8 cellular contexts compared by ENCODE assay signal in genomic region chr16:81036751-81037350, GRCh38. TPM values are rescaled to one million over a fixed set of nuclear protein-coding genes. Genes with fewer than 3 reads are reported as not detected.
A peak's percentile ranks its signal among the peaks of the same experiment; 100 is the strongest.
DNase-seq lines count a peak whose midpoint lies in the region; ATAC-seq and TF ChIP-seq lines count a peak whose summit lies in the region.

No MANE protein-coding gene starts in this region.

- ATAC-seq in SK-N-SH treated with all-trans-retinoic acid at 6 μM for 48 hours (no peak; the same call in 2 of the 3 replicates), left ventricle myocardium superior (peak; percentile 15), GM21528 (IDR thresholded peaks at IDR 0.05; ENCODE audit: low FRiP score, unreplicated experiment) (no peak)

- no peaks in the 10 kb centered on the region for H3K9me2 ChIP-seq in SK-N-SH

- H3K36me3 ChIP-seq in SK-N-SH (replicated peaks in 1 of 2; ENCODE audit: control insufficient read depth in 1 of 2, insufficient read depth in 2 of 2, low read length in 1 of 2) (peaks cover 0 to 25% of the 10 kb centered on the region in 2 experiments), skeletal muscle satellite cell (ENCODE audit: insufficient read depth, low read length) (peaks cover 6% of the 10 kb centered on the region)

- CTCF ChIA-PET in SK-N-SH (lab: Yijun Ruan, JAX), result interaction anchor here (0.6 to 3.1 kb wide), 11 partner anchors 8 to 701 kb away, joined by 3 to 21 read pairs (median 6); partner anchors contain the start of genes CENPN and CMC2

- 24% methylated on average over 10 of the region's 10 CpGs for WGBS in SK-N-SH (ENCODE audit: low lambda C conversion rate)

- intact Hi-C loops in left ventricle myocardium superior (cut with micrococcal nuclease), result no loop called here

- H3K9me3 ChIP-seq in SK-N-SH (no peaks in the 10 kb centered on the region), skeletal muscle satellite cell (replicated peaks; ENCODE audit: low read length) (no peaks in the 10 kb centered on the region)

- peaks cover 9% of the 10 kb centered on the region; the same call in 1 of the 2 replicates for H4K20me1 ChIP-seq in SK-N-SH (ENCODE audit: insufficient read depth)

- peaks cover 0 to 13% of the 10 kb centered on the region in 2 experiments; a peak in 2 of 4 replicates for H3K4me1 ChIP-seq in SK-N-SH (ENCODE audit: control insufficient read depth in 1 of 2, insufficient read depth in 2 of 2, low read depth in 1 of 2, low read length in 1 of 2)
- H3K4me1 ChIP-seq in skeletal muscle satellite cell (ENCODE audit: control insufficient read depth, insufficient read depth, low read length), result peaks cover 9% of the 10 kb centered on the region

- TF ChIP-seq EP300 in SK-N-SH (IDR thresholded peaks at IDR 0.05; ENCODE audit: borderline replicate concordance in 1 of 2, low read depth in 1 of 2, low read length in 1 of 2), result no peak

- H3K27me3 ChIP-seq in SK-N-SH (ENCODE audit: insufficient read depth) (no peaks in the 10 kb centered on the region), skeletal muscle satellite cell (ENCODE audit: control insufficient read depth, insufficient read depth, low read length) (no peaks in the 10 kb centered on the region)

- H3K9ac ChIP-seq in SK-N-SH (peak overlapping the region; percentile 57), skeletal muscle satellite cell (ENCODE audit: low read depth, low read length) (peak overlapping the region; percentile 89)

- peak overlapping the region; percentile 67 to 86 for H3K4me3 ChIP-seq in SK-N-SH (ENCODE audit: low read depth in 2 of 2, low read length in 1 of 2)
- peak overlapping the region; percentile 95 for H3K4me3 ChIP-seq in skeletal muscle satellite cell (ENCODE audit: low read length)

- H3F3A ChIP-seq in SK-N-SH (replicated peaks; ENCODE audit: insufficient read depth), result no peaks in the 10 kb centered on the region

- H3K4me2 ChIP-seq in SK-N-SH (peak overlapping the region; percentile 89), skeletal muscle satellite cell (ENCODE audit: low read length) (peak overlapping the region; percentile 96)

- TF ChIP-seq CTCF in SK-N-SH (IDR thresholded peaks at IDR 0.05) (no peak), VCaP (conservative IDR thresholded peaks at IDR 0.05) (no peak)

- POLR2A ChIA-PET in SK-N-SH (lab: Yijun Ruan, JAX), result interaction anchor here (1.1 kb wide), 1 partner anchor 30 kb away, joined by 3 read pairs; the partner anchor contains the start of gene CENPN

- H3K79me2 ChIP-seq in SK-N-SH (ENCODE audit: insufficient read depth), result peaks cover 50% of the 10 kb centered on the region

- peak overlapping the region; percentile 44; the same call in 1 of the 2 replicates for H2AFZ ChIP-seq in SK-N-SH (ENCODE audit: low read depth)

- H3K27ac ChIP-seq in SK-N-SH (ENCODE audit: low read depth in 2 of 2, low read length in 1 of 2), result peak overlapping the region in 1 of 2 experiments; percentile 65; a peak in 2 of 4 replicates
- peak overlapping the region; percentile 78 for H3K27ac ChIP-seq in VCaP

- TF ChIP-seq RAD21 in SK-N-SH (IDR thresholded peaks at IDR 0.05; ENCODE audit: low read length), result no peak

- DNase-seq in SK-N-SH, result peak; percentile 25
- DNase-seq in left ventricle myocardium superior, result no peak
- DNase-seq in superior temporal gyrus (ENCODE audit: extremely low spot score), result no peak
- no peak for DNase-seq in stimulated activated CD4-positive, alpha-beta T cell treated with anti-CD3 and anti-CD28 coated beads, Interleukin-12 subunit alpha, Interleukin-12 subunit beta, amount 100 ng/mL, for 4 hours

TF ChIP-seq in SK-N-SH, 30 proteins besides CTCF, POLR2A, EP300 and RAD21 (continues in another document):
- TF ChIP-seq REST (IDR thresholded peaks at IDR 0.05; ENCODE audit: low read depth, low read length), result no peak
- no peak for TF ChIP-seq RFX5 (IDR thresholded peaks at IDR 0.05; ENCODE audit: low read length)
- no peak for TF ChIP-seq GATA2 (CRISPR knock-in tag; IDR thresholded peaks at IDR 0.05)
- TF ChIP-seq GABPA (IDR thresholded peaks at IDR 0.05; ENCODE audit: low read depth), result no peak
- no peak for TF ChIP-seq TCF12 (IDR thresholded peaks at IDR 0.05)
- no peak for TF ChIP-seq MEF2A (IDR thresholded peaks at IDR 0.05; ENCODE audit: borderline replicate concordance, low read depth)

TF ChIP-seq in SK-N-SH treated with all-trans-retinoic acid at 6 μM for 48 hours, 23 proteins besides CTCF, POLR2A, EP300 and RAD21:
- no peak for TF ChIP-seq TOX (CRISPR knock-in tag; IDR thresholded peaks at IDR 0.05; ENCODE audit: borderline replicate concordance)
- TF ChIP-seq SNAI2 (CRISPR knock-in tag; IDR thresholded peaks at IDR 0.05), result no peak
- TF ChIP-seq, protein P1, sequence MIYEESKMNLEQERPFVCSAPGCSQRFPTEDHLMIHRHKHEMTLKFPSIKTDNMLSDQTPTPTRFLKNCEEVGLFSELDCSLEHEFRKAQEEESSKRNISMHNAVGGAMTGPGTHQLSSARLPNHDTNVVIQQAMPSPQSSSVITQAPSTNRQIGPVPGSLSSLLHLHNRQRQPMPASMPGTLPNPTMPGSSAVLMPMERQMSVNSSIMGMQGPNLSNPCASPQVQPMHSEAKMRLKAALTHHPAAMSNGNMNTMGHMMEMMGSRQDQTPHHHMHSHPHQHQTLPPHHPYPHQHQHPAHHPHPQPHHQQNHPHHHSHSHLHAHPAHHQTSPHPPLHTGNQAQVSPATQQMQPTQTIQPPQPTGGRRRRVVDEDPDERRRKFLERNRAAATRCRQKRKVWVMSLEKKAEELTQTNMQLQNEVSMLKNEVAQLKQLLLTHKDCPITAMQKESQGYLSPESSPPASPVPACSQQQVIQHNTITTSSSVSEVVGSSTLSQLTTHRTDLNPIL (CRISPR knock-in tag; IDR thresholded peaks at IDR 0.05; ENCODE audit: low read depth), result no peak
- TF ChIP-seq OSR1 (CRISPR knock-in tag; IDR thresholded peaks at IDR 0.05), result no peak
- no peak for TF ChIP-seq ZNF565 (CRISPR knock-in tag; conservative IDR thresholded peaks at IDR 0.05; ENCODE audit: low read depth)
- TF ChIP-seq, protein P2, sequence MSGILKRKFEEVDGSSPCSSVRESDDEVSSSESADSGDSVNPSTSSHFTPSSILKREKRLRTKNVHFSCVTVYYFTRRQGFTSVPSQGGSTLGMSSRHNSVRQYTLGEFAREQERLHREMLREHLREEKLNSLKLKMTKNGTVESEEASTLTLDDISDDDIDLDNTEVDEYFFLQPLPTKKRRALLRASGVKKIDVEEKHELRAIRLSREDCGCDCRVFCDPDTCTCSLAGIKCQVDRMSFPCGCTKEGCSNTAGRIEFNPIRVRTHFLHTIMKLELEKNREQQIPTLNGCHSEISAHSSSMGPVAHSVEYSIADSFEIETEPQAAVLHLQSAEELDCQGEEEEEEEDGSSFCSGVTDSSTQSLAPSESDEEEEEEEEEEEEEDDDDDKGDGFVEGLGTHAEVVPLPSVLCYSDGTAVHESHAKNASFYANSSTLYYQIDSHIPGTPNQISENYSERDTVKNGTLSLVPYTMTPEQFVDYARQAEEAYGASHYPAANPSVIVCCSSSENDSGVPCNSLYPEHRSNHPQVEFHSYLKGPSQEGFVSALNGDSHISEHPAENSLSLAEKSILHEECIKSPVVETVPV (CRISPR knock-in tag; IDR thresholded peaks at IDR 0.05), result no peak
- TF ChIP-seq ZFP30 (CRISPR knock-in tag; IDR thresholded peaks at IDR 0.05), result no peak
- no peak for TF ChIP-seq PPARA (CRISPR knock-in tag; IDR thresholded peaks at IDR 0.05; ENCODE audit: borderline replicate concordance)
- no peak for TF ChIP-seq POU6F1 (CRISPR knock-in tag; IDR thresholded peaks at IDR 0.05; ENCODE audit: borderline replicate concordance, low read depth)
- TF ChIP-seq ZFP3 (CRISPR knock-in tag; IDR thresholded peaks at IDR 0.05), result no peak
- TF ChIP-seq BACH2 (CRISPR knock-in tag; IDR thresholded peaks at IDR 0.05; ENCODE audit: borderline replicate concordance), result no peak
- no peak for TF ChIP-seq ISL1 (CRISPR knock-in tag; IDR thresholded peaks at IDR 0.05)

RNA-seq across cellular contexts. Expression of gene ATMIN, which starts 1.2 kb away (rescaled TPM):
- polyA plus RNA-seq in SK-N-SH (2012; rRNA removed), result 15.3 and 20.4 TPM in 2 replicates
- 21.8 and 22.6 TPM in 2 replicates for polyA plus RNA-seq in SK-N-SH (2012; cell fraction: cytosol; rRNA removed)
- polyA plus RNA-seq in SK-N-SH (2012; cell fraction: nucleus; rRNA removed), result 8.2 and 17.5 TPM in 2 replicates
- 26.5 TPM for total RNA-seq in left ventricle myocardium superior
- 24.6 and 26.4 TPM in 2 replicates for total RNA-seq in skeletal muscle satellite cell (2012; rRNA removed)

RNA-seq across cellular contexts. Expression of gene CENPN, which starts 29.8 kb away (rescaled TPM):
- polyA plus RNA-seq in SK-N-SH (2012; rRNA removed), result 13.9 and 35.3 TPM in 2 replicates
- 27.0 and 56.3 TPM in 2 replicates for polyA plus RNA-seq in SK-N-SH (2012; cell fraction: cytosol; rRNA removed)
- 8.4 and 12.8 TPM in 2 replicates for polyA plus RNA-seq in SK-N-SH (2012; cell fraction: nucleus; rRNA removed)
- total RNA-seq in left ventricle myocardium superior, result 7.2 TPM
- total RNA-seq in skeletal muscle satellite cell (2012; rRNA removed), result 44.8 and 55.0 TPM in 2 replicates

RNA-seq across cellular contexts. Expression of gene CMC2, which starts 30.2 kb away (rescaled TPM):
- 121 and 135 TPM in 2 replicates for polyA plus RNA-seq in SK-N-SH (2012; rRNA removed)
- 189 and 192 TPM in 2 replicates for polyA plus RNA-seq in SK-N-SH (2012; cell fraction: cytosol; rRNA removed)
- 30.0 and 38.6 TPM in 2 replicates for polyA plus RNA-seq in SK-N-SH (2012; cell fraction: nucleus; rRNA removed)
- total RNA-seq in left ventricle myocardium superior, result 132 TPM
- 40.4 and 46.1 TPM in 2 replicates for total RNA-seq in skeletal muscle satellite cell (2012; rRNA removed)

RNA-seq across cellular contexts. Expression of gene C16orf46, which starts 40.2 kb away (rescaled TPM):
- polyA plus RNA-seq in SK-N-SH (2012; rRNA removed), result 1.2 and 1.5 TPM in 2 replicates
- 1.00 and 1.4 TPM in 2 replicates for polyA plus RNA-seq in SK-N-SH (2012; cell fraction: cytosol; rRNA removed)
- 1.1 and 2.6 TPM in 2 replicates for polyA plus RNA-seq in SK-N-SH (2012; cell fraction: nucleus; rRNA removed)
- total RNA-seq in left ventricle myocardium superior, result 0.69 TPM
- 0.76 TPM in 1 of 2 replicates, not detected in the other for total RNA-seq in skeletal muscle satellite cell (2012; rRNA removed)

RNA-seq across cellular contexts. Expression of gene GCSH, which starts 59.3 kb away (rescaled TPM):
- 20.7 and 21.6 TPM in 2 replicates for polyA plus RNA-seq in SK-N-SH (2012; rRNA removed)
- polyA plus RNA-seq in SK-N-SH (2012; cell fraction: cytosol; rRNA removed), result 36.6 and 54.5 TPM in 2 replicates
- 7.4 and 9.7 TPM in 2 replicates for polyA plus RNA-seq in SK-N-SH (2012; cell fraction: nucleus; rRNA removed)
- 50.8 TPM for total RNA-seq in left ventricle myocardium superior
- 31.2 and 36.7 TPM in 2 replicates for total RNA-seq in skeletal muscle satellite cell (2012; rRNA removed)
